14 cellular contexts compared by ENCODE assay signal in genomic region chr12:52992699-52993557, GRCh38. TPM values are rescaled to one million over a fixed set of nuclear protein-coding genes. Genes with fewer than 3 reads are reported as not detected.
A peak's percentile ranks its signal among the peaks of the same experiment; 100 is the strongest.
DNase-seq lines count a peak whose midpoint lies in the region; ATAC-seq, FAIRE-seq and TF ChIP-seq lines count a peak whose summit lies in the region.
"Had no signal": no experiment of that assay in that cellular context is flagged by ENCODE, and none has a peak within 500 bp of the region (broad histone marks: within the 10 kb centered on the region; RNA-seq: fewer than 3 reads in every experiment).

No MANE protein-coding gene starts in this region.

- H3K4me2 ChIP-seq in HepG2 (ENCODE audit: low read depth, low read length): peak overlapping the region; percentile 88

- no peaks in the 10 kb centered on the region for H3K36me3 Mint-ChIP-seq in MCF 10A (ENCODE audit: insufficient read depth, unreplicated experiment)
- H3K36me3 Mint-ChIP-seq in activated CD4-positive, alpha-beta T cell treated with anti-CD3 and anti-CD28 coated beads, Interleukin-2, amount 10 ng/mL, durations not matched to agents 7 days and 5 days (ENCODE audit: low read depth): no peaks in the 10 kb centered on the region
- H3K36me3 Mint-ChIP-seq: naive thymus-derived CD8-positive, alpha-beta T cell had no signal

- no peaks in the 10 kb centered on the region for H3K79me2 ChIP-seq in HepG2 (ENCODE audit: insufficient read depth, low read length)

- H3K27ac ChIP-seq in HepG2 (ENCODE audit: extremely low read length, insufficient read depth, low read length): peak overlapping the region; percentile 99

- H3K4me3 ChIP-seq in HepG2 (replicated peaks in 1 of 3; ENCODE audit: insufficient read depth in 1 of 3, low read depth in 2 of 3, low read length in 3 of 3): peak overlapping the region; percentile 13 to 55 (median 18); a peak in 5 of 6 replicates

- H3K9me3 Mint-ChIP-seq in MCF 10A (ENCODE audit: unreplicated experiment): no peaks in the 10 kb centered on the region
- no peaks in the 10 kb centered on the region for H3K9me3 Mint-ChIP-seq in activated CD4-positive, alpha-beta T cell treated with anti-CD3 and anti-CD28 coated beads, Interleukin-2, amount 10 ng/mL, durations not matched to agents 7 days and 5 days
- H3K9me3 Mint-ChIP-seq: naive thymus-derived CD8-positive, alpha-beta T cell had no signal

- peak; percentile 42; the same call in 1 of the 2 replicates for TF ChIP-seq RAD21 in HepG2 (CRISPR knock-in tag; IDR thresholded peaks at IDR 0.05)

- POLR2A ChIA-PET in MCF 10A (lab: Yijun Ruan, JAX): interaction anchor here (0.7 to 2.0 kb wide), 7 partner anchors 13 to 480 kb away, joined by 3 to 16 read pairs (median 3); partner anchors contain the start of gene EIF4B
- POLR2A ChIA-PET in HepG2 (lab: Yijun Ruan, JAX): interaction anchor here (0.9 to 8.0 kb wide), 23 partner anchors 9 to 846 kb away, joined by 3 to 159 read pairs (median 9); partner anchors contain the start of genes EIF4B, KRT18 and KRT8
- POLR2A ChIA-PET in activated CD4-positive, alpha-beta T cell treated with anti-CD3 and anti-CD28 coated beads, Interleukin-2, amount 10 ng/mL, durations not matched to agents 7 days and 5 days (lab: Charles Lee): no interaction called here

- no peaks in the 10 kb centered on the region for H3K27me3 ChIP-seq in HepG2 (ENCODE audit: control insufficient read depth in 1 of 2, insufficient read depth in 2 of 2, low read length in 2 of 2)

- no peaks in the 10 kb centered on the region for H3K27me3 Mint-ChIP-seq in MCF 10A (ENCODE audit: insufficient read depth, unreplicated experiment)
- peaks cover 3% of the 10 kb centered on the region for H3K27me3 Mint-ChIP-seq in activated CD4-positive, alpha-beta T cell treated with anti-CD3 and anti-CD28 coated beads, Interleukin-2, amount 10 ng/mL, durations not matched to agents 7 days and 5 days

- CTCF ChIA-PET in MCF 10A (lab: Yijun Ruan, JAX) (interaction anchor here (0.6 to 5.4 kb wide), 8 partner anchors 12 to 1016 kb away, joined by 3 to 41 read pairs (median 4); no protein-coding TSS in a partner anchor), HepG2 (lab: Yijun Ruan, JAX; ENCODE audit: low intra/inter-chr PET ratio, low total read pairs) (interaction anchor here (1.5 kb wide), 1 partner anchor 12 kb away, joined by 6 read pairs; no protein-coding TSS in a partner anchor)
- CTCF ChIA-PET in activated CD4-positive, alpha-beta T cell treated with anti-CD3 and anti-CD28 coated beads, Interleukin-2, amount 10 ng/mL, durations not matched to agents 7 days and 5 days (lab: Charles Lee): interaction anchor here (1.5 to 2.7 kb wide), 3 partner anchors 12 to 113 kb away, joined by 4 to 12 read pairs (median 5); no protein-coding TSS in a partner anchor

- peaks cover 8% of the 10 kb centered on the region for H3K4me1 Mint-ChIP-seq in MCF 10A (ENCODE audit: insufficient read depth, unreplicated experiment)
- no peaks in the 10 kb centered on the region for H3K4me1 Mint-ChIP-seq in activated CD4-positive, alpha-beta T cell treated with anti-CD3 and anti-CD28 coated beads, Interleukin-2, amount 10 ng/mL, durations not matched to agents 7 days and 5 days
- H3K4me1 Mint-ChIP-seq: naive thymus-derived CD8-positive, alpha-beta T cell had no signal

- H3K36me3 ChIP-seq in HepG2 (replicated peaks in 1 of 2; ENCODE audit: control insufficient read depth in 1 of 2, insufficient read depth in 2 of 2, low read length in 2 of 2): no peaks in the 10 kb centered on the region

- peak; percentile 96 for FAIRE-seq in HepG2 (lab: Jason Lieb, UNC)

- no peak overlapping the region for H2AFZ ChIP-seq in HepG2 (ENCODE audit: low read length)

- under 1% methylated on average over 7 of the region's 7 CpGs for WGBS in HepG2 (ENCODE audit: low lambda C conversion rate)

- no peaks in the 10 kb centered on the region for H3K9me3 ChIP-seq in HepG2 (ENCODE audit: low read length)

- ATAC-seq in HepG2 (peak; percentile 88), HG03175 (IDR thresholded peaks at IDR 0.05; ENCODE audit: unreplicated experiment) (no peak), HG02763 (IDR thresholded peaks at IDR 0.05; ENCODE audit: unreplicated experiment) (no peak)
- ATAC-seq: naive thymus-derived CD8-positive, alpha-beta T cell had no signal

- H3K4me3 Mint-ChIP-seq in MCF 10A (ENCODE audit: unreplicated experiment): no peak overlapping the region
- no peak overlapping the region for H3K4me3 Mint-ChIP-seq in activated CD4-positive, alpha-beta T cell treated with anti-CD3 and anti-CD28 coated beads, Interleukin-2, amount 10 ng/mL, durations not matched to agents 7 days and 5 days
- H3K4me3 Mint-ChIP-seq: naive thymus-derived CD8-positive, alpha-beta T cell had no signal

- no peak for TF ChIP-seq CTCF in MCF 10A (IDR thresholded peaks at IDR 0.05; ENCODE audit: unreplicated experiment)
- TF ChIP-seq CTCF in HepG2 (CRISPR knock-in tag; IDR thresholded peaks at IDR 0.05): no peak; the same call in 1 of the 2 replicates

- H3K27ac Mint-ChIP-seq in MCF 10A (ENCODE audit: low read depth, unreplicated experiment): no peak overlapping the region
- H3K27ac Mint-ChIP-seq in activated CD4-positive, alpha-beta T cell treated with anti-CD3 and anti-CD28 coated beads, Interleukin-2, amount 10 ng/mL, durations not matched to agents 7 days and 5 days: no peak overlapping the region

- no TSS peak for BruUV-seq in MCF 10A (replicated peaks; lab: Mats Ljungman, UMichigan)
- BruUV-seq in HepG2 (replicated peaks; lab: Mats Ljungman, UMichigan): TSS peak; percentile 78

- peaks cover 61% of the 10 kb centered on the region for H3K4me1 ChIP-seq in HepG2 (ENCODE audit: insufficient read depth, low read length)

- no peaks in the 10 kb centered on the region for H4K20me1 ChIP-seq in HepG2 (ENCODE audit: insufficient read depth, low read length)

- in situ Hi-C loops in HepG2 (cut with HindIII; ENCODE audit: extremely low pct_ligation_motif_present, low pct_unique_long_range_greater_than_20kb): loop anchor here (25.0 kb wide), 3 partner anchors 306 to 856 kb away; partner anchors contain the start of genes KRT1 and KRT84

- peak overlapping the region; percentile 91 for H3K9ac ChIP-seq in HepG2 (ENCODE audit: insufficient read depth, low read depth, low read length)

- DNase-seq in activated effector memory CD4-positive, alpha-beta T cell treated with anti-CD3 and anti-CD28 coated beads, Interleukin-2, amount 50 U/mL, for 16 hours: peak; percentile 53
- DNase-seq in activated effector memory CD4-positive, alpha-beta T cell treated with Interleukin-2 at 50 U/mL for 16 hours: no peak
- DNase-seq in MCF 10A (ENCODE audit: unreplicated experiment) (peak; percentile 43), HepG2 (ENCODE audit: low spot score) (peak; percentile 99)
- DNase-seq in activated CD4-positive, alpha-beta T cell treated with anti-CD3 and anti-CD28 coated beads, Interleukin-2, amount 10 ng/mL, durations not matched to agents 7 days and 5 days: no peak
- no peak for DNase-seq in stimulated activated CD4-positive, alpha-beta T cell treated with anti-CD3 and anti-CD28 coated beads, Interleukin-15, amount 100 ng/mL, for 24 hours
- DNase-seq: activated CD4-positive, CD25-positive, alpha-beta regulatory T cell treated with anti-CD3 and anti-CD28 coated beads, Interleukin-2, amount 50 U/mL, for 72 hours; activated naive CD4-positive, alpha-beta T cell treated with Interleukin-2 at 50 U/mL for 16 hours; cortex of kidney; naive thymus-derived CD8-positive, alpha-beta T cell; NCI-H2081 treated with DMSO at 0.1 percent for 48 hours; Right ventricle myocardium superior had no signal

- intact Hi-C loops in MCF 10A (cut with micrococcal nuclease) (no loop called here), HepG2 (cut with micrococcal nuclease; ENCODE audit: unreplicated experiment) (loop anchor here (1.0 kb wide), 1 partner anchor 14 kb away; no protein-coding TSS in a partner anchor)

- TF ChIP-seq POLR2A in HepG2 (IDR thresholded peaks at IDR 0.05; ENCODE audit: insufficient read depth in 1 of 2, low read depth in 2 of 2, low read length in 2 of 2): peak; percentile 17 to 66; a peak in 3 of 4 replicates

- TF ChIP-seq EP300 in HepG2 (IDR thresholded peaks at IDR 0.05; ENCODE audit: low read depth in 2 of 2, low read length in 2 of 2) (peak; percentile 65 to 87; a peak in 3 of 4 replicates), HepG2 (CRISPR knock-in tag; IDR thresholded peaks at IDR 0.05; ENCODE audit: borderline replicate concordance) (peak; percentile 66; the same call in 1 of the 2 replicates)

RNA-seq across cellular contexts. Expression of gene EIF4B, which starts 13.3 kb away (rescaled TPM):
- 580 and 658 TPM in 2 replicates for total RNA-seq in MCF 10A (2022)
- total RNA-seq in HepG2 (2016; rRNA removed; fragmentation: Illumina TruSeq; extraction: Trizol): 548 and 779 TPM in 2 replicates
- 127 and 150 TPM in 2 replicates for total RNA-seq in HepG2 (2016; cell fraction: cytosol; rRNA removed; fragmentation: Illumina TruSeq; extraction: Trizol; ENCODE audit: low read depth)
- total RNA-seq in HepG2 (2016; cell fraction: insoluble cytoplasmic fraction; rRNA removed; fragmentation: Illumina TruSeq; extraction: Trizol): 568 and 746 TPM in 2 replicates
- total RNA-seq in HepG2 (2016; cell fraction: membrane; rRNA removed; fragmentation: Illumina TruSeq; extraction: Trizol): 454 and 551 TPM in 2 replicates
- 263 and 291 TPM in 2 replicates for total RNA-seq in HepG2 (2016; cell fraction: nucleus; rRNA removed; fragmentation: Illumina TruSeq; extraction: Trizol)
- polyA plus RNA-seq in HepG2 (2011; rRNA removed): 327 and 416 TPM in 2 replicates
- 501 and 516 TPM in 2 replicates for polyA plus RNA-seq in HepG2 (2011; cell fraction: cytosol; rRNA removed)
- polyA plus RNA-seq in HepG2 (2011; cell fraction: nucleus; rRNA removed): 203 and 222 TPM in 2 replicates
- 450 and 479 TPM in 2 replicates for polyA plus RNA-seq in HepG2 (2012)
- 74.7 and 91.4 TPM in 2 replicates for polyA plus RNA-seq in HepG2 (2016; cell fraction: cytosol; fragmentation: Illumina TruSeq; extraction: Trizol; ENCODE audit: low read depth)
- polyA plus RNA-seq in HepG2 (2016; cell fraction: insoluble cytoplasmic fraction; fragmentation: Illumina TruSeq; extraction: Trizol; ENCODE audit: low read depth): 445 and 458 TPM in 2 replicates
- polyA plus RNA-seq in HepG2 (2016; cell fraction: membrane; fragmentation: Illumina TruSeq; extraction: Trizol; ENCODE audit: low read depth): 254 and 316 TPM in 2 replicates
- 258 and 266 TPM in 2 replicates for polyA plus RNA-seq in HepG2 (2016; cell fraction: nucleus; fragmentation: Illumina TruSeq; extraction: Trizol; ENCODE audit: insufficient read depth, low read depth)
- polyA minus RNA-seq in HepG2 (2011; rRNA and poly(A)+ RNA removed; ENCODE audit: low replicate concordance): 738 and 1,247 TPM in 2 replicates
- 496 and 595 TPM in 2 replicates for polyA minus RNA-seq in HepG2 (2011; cell fraction: cytosol; rRNA and poly(A)+ RNA removed)
- 250 and 365 TPM in 2 replicates for polyA minus RNA-seq in HepG2 (2011; cell fraction: nucleus; rRNA and poly(A)+ RNA removed)
- total RNA-seq in activated CD4-positive, alpha-beta T cell treated with anti-CD3 and anti-CD28 coated beads, Interleukin-2, amount 10 ng/mL, durations not matched to agents 7 days and 5 days: 100 to 1,000 TPM; 385 to 474 TPM

RNA-seq across cellular contexts. Expression of gene KRT18, which starts 44.0 kb away (rescaled TPM):
- total RNA-seq in MCF 10A (2022) (659 and 662 TPM in 2 replicates), HepG2 (2016; rRNA removed; fragmentation: Illumina TruSeq; extraction: Trizol) (618 and 762 TPM in 2 replicates)
- 344 and 369 TPM in 2 replicates for total RNA-seq in HepG2 (2016; cell fraction: cytosol; rRNA removed; fragmentation: Illumina TruSeq; extraction: Trizol; ENCODE audit: low read depth)
- total RNA-seq in HepG2 (2016; cell fraction: insoluble cytoplasmic fraction; rRNA removed; fragmentation: Illumina TruSeq; extraction: Trizol): 631 and 704 TPM in 2 replicates
- total RNA-seq in HepG2 (2016; cell fraction: membrane; rRNA removed; fragmentation: Illumina TruSeq; extraction: Trizol): 289 and 321 TPM in 2 replicates
- 291 and 298 TPM in 2 replicates for total RNA-seq in HepG2 (2016; cell fraction: nucleus; rRNA removed; fragmentation: Illumina TruSeq; extraction: Trizol)
- 433 and 436 TPM in 2 replicates for polyA plus RNA-seq in HepG2 (2011; rRNA removed)
- 543 and 742 TPM in 2 replicates for polyA plus RNA-seq in HepG2 (2011; cell fraction: cytosol; rRNA removed)
- polyA plus RNA-seq in HepG2 (2011; cell fraction: nucleus; rRNA removed): 328 and 341 TPM in 2 replicates
- 356 and 426 TPM in 2 replicates for polyA plus RNA-seq in HepG2 (2012)
- 354 and 399 TPM in 2 replicates for polyA plus RNA-seq in HepG2 (2016; cell fraction: cytosol; fragmentation: Illumina TruSeq; extraction: Trizol; ENCODE audit: low read depth)
- polyA plus RNA-seq in HepG2 (2016; cell fraction: insoluble cytoplasmic fraction; fragmentation: Illumina TruSeq; extraction: Trizol; ENCODE audit: low read depth): 703 and 776 TPM in 2 replicates
- 250 and 261 TPM in 2 replicates for polyA plus RNA-seq in HepG2 (2016; cell fraction: membrane; fragmentation: Illumina TruSeq; extraction: Trizol; ENCODE audit: low read depth)
- 432 and 466 TPM in 2 replicates for polyA plus RNA-seq in HepG2 (2016; cell fraction: nucleus; fragmentation: Illumina TruSeq; extraction: Trizol; ENCODE audit: insufficient read depth, low read depth)
- polyA minus RNA-seq in HepG2 (2011; rRNA and poly(A)+ RNA removed; ENCODE audit: low replicate concordance): 346 and 697 TPM in 2 replicates
- 294 and 350 TPM in 2 replicates for polyA minus RNA-seq in HepG2 (2011; cell fraction: cytosol; rRNA and poly(A)+ RNA removed)
- 138 and 164 TPM in 2 replicates for polyA minus RNA-seq in HepG2 (2011; cell fraction: nucleus; rRNA and poly(A)+ RNA removed)
- total RNA-seq in activated CD4-positive, alpha-beta T cell treated with anti-CD3 and anti-CD28 coated beads, Interleukin-2, amount 10 ng/mL, durations not matched to agents 7 days and 5 days: 1 to 10 TPM in 1 of 2 experiments, under 1 TPM in 1; 0.65 to 1.3 TPM

RNA-seq across cellular contexts. Expression of gene TNS2, which starts 56.9 kb away (rescaled TPM):
- total RNA-seq in MCF 10A (2022) (22.3 and 26.3 TPM in 2 replicates), HepG2 (2016; rRNA removed; fragmentation: Illumina TruSeq; extraction: Trizol) (3.2 and 8.9 TPM in 2 replicates)
- total RNA-seq in HepG2 (2016; cell fraction: cytosol; rRNA removed; fragmentation: Illumina TruSeq; extraction: Trizol; ENCODE audit: low read depth): 3.1 and 5.0 TPM in 2 replicates
- 2.8 and 9.5 TPM in 2 replicates for total RNA-seq in HepG2 (2016; cell fraction: insoluble cytoplasmic fraction; rRNA removed; fragmentation: Illumina TruSeq; extraction: Trizol)
- total RNA-seq in HepG2 (2016; cell fraction: membrane; rRNA removed; fragmentation: Illumina TruSeq; extraction: Trizol): 3.1 and 3.8 TPM in 2 replicates
- 13.3 and 14.8 TPM in 2 replicates for total RNA-seq in HepG2 (2016; cell fraction: nucleus; rRNA removed; fragmentation: Illumina TruSeq; extraction: Trizol)
- 18.0 and 20.4 TPM in 2 replicates for polyA plus RNA-seq in HepG2 (2011; rRNA removed)
- polyA plus RNA-seq in HepG2 (2011; cell fraction: cytosol; rRNA removed): 3.9 and 6.8 TPM in 2 replicates
- polyA plus RNA-seq in HepG2 (2011; cell fraction: nucleus; rRNA removed): 181 and 258 TPM in 2 replicates
- 13.0 and 15.3 TPM in 2 replicates for polyA plus RNA-seq in HepG2 (2012)
- 0.96 and 1.4 TPM in 2 replicates for polyA plus RNA-seq in HepG2 (2016; cell fraction: cytosol; fragmentation: Illumina TruSeq; extraction: Trizol; ENCODE audit: low read depth)
- 5.7 and 8.2 TPM in 2 replicates for polyA plus RNA-seq in HepG2 (2016; cell fraction: insoluble cytoplasmic fraction; fragmentation: Illumina TruSeq; extraction: Trizol; ENCODE audit: low read depth)
- 2.0 and 4.2 TPM in 2 replicates for polyA plus RNA-seq in HepG2 (2016; cell fraction: membrane; fragmentation: Illumina TruSeq; extraction: Trizol; ENCODE audit: low read depth)
- polyA plus RNA-seq in HepG2 (2016; cell fraction: nucleus; fragmentation: Illumina TruSeq; extraction: Trizol; ENCODE audit: insufficient read depth, low read depth): 34.1 and 49.0 TPM in 2 replicates
- polyA minus RNA-seq in HepG2 (2011; rRNA and poly(A)+ RNA removed; ENCODE audit: low replicate concordance): 34.0 and 38.3 TPM in 2 replicates
- 9.9 and 10.3 TPM in 2 replicates for polyA minus RNA-seq in HepG2 (2011; cell fraction: cytosol; rRNA and poly(A)+ RNA removed)
- 63.8 and 80.3 TPM in 2 replicates for polyA minus RNA-seq in HepG2 (2011; cell fraction: nucleus; rRNA and poly(A)+ RNA removed)
- total RNA-seq in activated CD4-positive, alpha-beta T cell treated with anti-CD3 and anti-CD28 coated beads, Interleukin-2, amount 10 ng/mL, durations not matched to agents 7 days and 5 days: 1 to 10 TPM in 1 of 2 experiments, under 1 TPM in 1; 0.92 to 1.8 TPM

Comparison
In these comparisons a context has a peak if more than half of its experiments do, and no peak if none do; other contexts are left out.
1. DNase-seq: peak in activated effector memory CD4-positive, alpha-beta T cell treated with anti-CD3 and anti-CD28 coated beads, Interleukin-2, amount 50 U/mL, for 16 hours (single experiment), MCF 10A (single experiment) and HepG2 (single experiment); none in activated effector memory CD4-positive, alpha-beta T cell treated with Interleukin-2 at 50 U/mL for 16 hours (single experiment), activated CD4-positive, alpha-beta T cell treated with anti-CD3 and anti-CD28 coated beads, Interleukin-2, amount 10 ng/mL, durations not matched to agents 7 days and 5 days (single experiment) and stimulated activated CD4-positive, alpha-beta T cell treated with anti-CD3 and anti-CD28 coated beads, Interleukin-15, amount 100 ng/mL, for 24 hours (single experiment).
2. RNA of gene KRT18, which starts 44.0 kb away (total RNA-seq): 659 to 662 TPM in MCF 10A and 289 to 762 TPM in HepG2; 0.65 to 1.3 TPM in activated CD4-positive, alpha-beta T cell treated with anti-CD3 and anti-CD28 coated beads, Interleukin-2, amount 10 ng/mL, durations not matched to agents 7 days and 5 days; every median in the first group is over 100 times any median in the second.